In the genomic region with DNA sequence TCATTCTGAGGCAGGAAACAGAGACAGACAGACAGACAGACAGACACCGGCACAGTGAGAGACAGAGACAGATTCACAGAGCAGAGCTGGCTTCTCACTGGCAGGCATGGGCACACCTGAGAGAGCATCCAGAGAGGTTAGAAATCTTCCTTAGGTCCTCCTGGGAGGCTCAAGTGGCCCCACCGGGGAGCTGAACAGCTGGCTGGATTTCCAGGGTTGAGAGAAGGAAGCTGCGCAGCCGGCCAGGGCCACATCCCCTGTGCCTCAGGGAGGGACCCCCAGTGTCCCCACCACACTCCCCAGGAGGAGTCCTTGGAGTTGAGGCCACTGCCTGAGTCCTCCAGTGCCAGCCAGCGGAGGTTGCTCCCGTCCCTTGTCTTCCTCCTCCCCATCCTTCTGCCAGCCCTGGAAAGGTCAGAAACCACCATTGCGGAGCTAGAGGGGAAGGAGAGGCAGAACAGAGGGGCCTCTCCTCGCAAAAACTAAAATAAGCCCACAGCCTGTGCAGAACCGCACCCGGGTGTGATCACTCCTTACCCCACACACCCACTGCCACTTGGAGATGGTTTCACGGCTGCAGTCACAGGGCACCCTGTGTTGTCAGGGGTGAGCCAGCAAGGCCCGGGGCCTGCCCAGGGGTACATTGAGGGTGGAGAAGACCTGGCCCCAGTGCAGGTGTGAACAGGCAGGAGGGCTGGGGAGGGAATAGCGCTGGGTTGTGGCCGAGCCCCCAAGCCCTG, we compare ENCODE assay signal across 1 cellular context.
TF ChIP-seq lines count a peak whose summit lies in the region.

No MANE protein-coding gene starts in this region.

TF ChIP-seq in GM12878, 131 proteins besides CTCF, POLR2A, EP300 and RAD21:
- TF ChIP-seq REST (IDR thresholded peaks at IDR 0.05; ENCODE audit: low read depth, low read length) (no peak), IKZF1 (conservative IDR thresholded peaks at IDR 0.05) (no peak), CHD4 (IDR thresholded peaks at IDR 0.05) (no peak), HDGF (IDR thresholded peaks at IDR 0.05) (no peak), STAT1 (conservative IDR thresholded peaks at IDR 0.05) (no peak), SMAD5 (IDR thresholded peaks at IDR 0.05; ENCODE audit: low read depth) (no peak), MTA3 (IDR thresholded peaks at IDR 0.05; ENCODE audit: borderline replicate concordance, low read length) (no peak)
- TF ChIP-seq, protein P1, sequence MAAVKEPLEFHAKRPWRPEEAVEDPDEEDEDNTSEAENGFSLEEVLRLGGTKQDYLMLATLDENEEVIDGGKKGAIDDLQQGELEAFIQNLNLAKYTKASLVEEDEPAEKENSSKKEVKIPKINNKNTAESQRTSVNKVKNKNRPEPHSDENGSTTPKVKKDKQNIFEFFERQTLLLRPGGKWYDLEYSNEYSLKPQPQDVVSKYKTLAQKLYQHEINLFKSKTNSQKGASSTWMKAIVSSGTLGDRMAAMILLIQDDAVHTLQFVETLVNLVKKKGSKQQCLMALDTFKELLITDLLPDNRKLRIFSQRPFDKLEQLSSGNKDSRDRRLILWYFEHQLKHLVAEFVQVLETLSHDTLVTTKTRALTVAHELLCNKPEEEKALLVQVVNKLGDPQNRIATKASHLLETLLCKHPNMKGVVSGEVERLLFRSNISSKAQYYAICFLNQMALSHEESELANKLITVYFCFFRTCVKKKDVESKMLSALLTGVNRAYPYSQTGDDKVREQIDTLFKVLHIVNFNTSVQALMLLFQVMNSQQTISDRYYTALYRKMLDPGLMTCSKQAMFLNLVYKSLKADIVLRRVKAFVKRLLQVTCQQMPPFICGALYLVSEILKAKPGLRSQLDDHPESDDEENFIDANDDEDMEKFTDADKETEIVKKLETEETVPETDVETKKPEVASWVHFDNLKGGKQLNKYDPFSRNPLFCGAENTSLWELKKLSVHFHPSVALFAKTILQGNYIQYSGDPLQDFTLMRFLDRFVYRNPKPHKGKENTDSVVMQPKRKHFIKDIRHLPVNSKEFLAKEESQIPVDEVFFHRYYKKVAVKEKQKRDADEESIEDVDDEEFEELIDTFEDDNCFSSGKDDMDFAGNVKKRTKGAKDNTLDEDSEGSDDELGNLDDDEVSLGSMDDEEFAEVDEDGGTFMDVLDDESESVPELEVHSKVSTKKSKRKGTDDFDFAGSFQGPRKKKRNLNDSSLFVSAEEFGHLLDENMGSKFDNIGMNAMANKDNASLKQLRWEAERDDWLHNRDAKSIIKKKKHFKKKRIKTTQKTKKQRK (IDR thresholded peaks at IDR 0.05; ENCODE audit: low read depth, low read length): no peak
- TF ChIP-seq, protein P2, sequence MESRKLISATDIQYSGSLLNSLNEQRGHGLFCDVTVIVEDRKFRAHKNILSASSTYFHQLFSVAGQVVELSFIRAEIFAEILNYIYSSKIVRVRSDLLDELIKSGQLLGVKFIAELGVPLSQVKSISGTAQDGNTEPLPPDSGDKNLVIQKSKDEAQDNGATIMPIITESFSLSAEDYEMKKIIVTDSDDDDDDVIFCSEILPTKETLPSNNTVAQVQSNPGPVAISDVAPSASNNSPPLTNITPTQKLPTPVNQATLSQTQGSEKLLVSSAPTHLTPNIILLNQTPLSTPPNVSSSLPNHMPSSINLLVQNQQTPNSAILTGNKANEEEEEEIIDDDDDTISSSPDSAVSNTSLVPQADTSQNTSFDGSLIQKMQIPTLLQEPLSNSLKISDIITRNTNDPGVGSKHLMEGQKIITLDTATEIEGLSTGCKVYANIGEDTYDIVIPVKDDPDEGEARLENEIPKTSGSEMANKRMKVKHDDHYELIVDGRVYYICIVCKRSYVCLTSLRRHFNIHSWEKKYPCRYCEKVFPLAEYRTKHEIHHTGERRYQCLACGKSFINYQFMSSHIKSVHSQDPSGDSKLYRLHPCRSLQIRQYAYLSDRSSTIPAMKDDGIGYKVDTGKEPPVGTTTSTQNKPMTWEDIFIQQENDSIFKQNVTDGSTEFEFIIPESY (IDR thresholded peaks at IDR 0.05): no peak
TF ChIP-seq in GM12878: peak in this region for 0.
